In the genomic region with DNA sequence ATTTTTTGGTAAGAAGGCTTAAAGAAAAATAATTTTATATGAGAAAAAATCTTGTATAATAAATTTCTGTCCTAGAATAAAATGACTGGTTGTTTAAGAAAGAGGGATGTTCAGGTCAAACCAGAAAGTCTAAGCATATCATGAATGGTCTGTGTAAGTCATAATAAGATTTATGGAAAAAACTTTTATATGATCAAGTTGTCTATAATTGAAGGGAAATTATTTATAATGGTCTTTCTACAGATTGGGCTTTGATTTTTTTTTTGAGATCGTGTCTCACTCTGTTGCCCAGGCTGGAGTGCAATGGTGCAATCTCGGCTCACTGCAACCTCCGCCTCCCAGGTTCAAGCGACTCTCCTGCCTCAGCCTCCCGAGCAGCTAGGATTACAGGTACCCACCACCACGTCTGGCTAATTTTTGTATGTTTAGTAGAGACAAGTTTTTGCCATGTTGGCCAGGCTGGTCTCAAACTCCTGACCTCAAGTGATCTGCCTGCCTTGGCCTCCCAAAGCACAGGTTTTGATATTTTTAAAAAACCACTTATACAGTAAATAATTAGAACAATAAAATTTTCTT, we compare ENCODE assay signal across 2 cellular contexts.
A peak's percentile ranks its signal among the peaks of the same experiment; 100 is the strongest.
TF ChIP-seq lines count a peak whose summit lies in the region.

No MANE protein-coding gene starts in this region.

TF ChIP-seq in HEK293, 187 proteins besides CTCF, POLR2A, EP300 and RAD21:
- TF ChIP-seq SETDB1 (IDR thresholded peaks at IDR 0.05; ENCODE audit: insufficient read length, low read length) (peak; percentile 100), ZNF549 (tag by site-specific recombination; IDR thresholded peaks at IDR 0.05) (peak; percentile 49; the same call in 1 of the 2 replicates), ZNF626 (tag by site-specific recombination; IDR thresholded peaks at IDR 0.05) (0 out of 2 replicates have a peak, but pooled peaks have one; percentile 23), ZNF184 (tag by site-specific recombination; IDR thresholded peaks at IDR 0.05) (0 out of 2 replicates have a peak, but pooled peaks have one; percentile 17), ZNF610 (tag by site-specific recombination; IDR thresholded peaks at IDR 0.05; ENCODE audit: borderline replicate concordance) (peak; percentile 57; the same call in 1 of the 2 replicates), TRIM28 (IDR thresholded peaks at IDR 0.05; ENCODE audit: borderline replicate concordance, low read length) (peak; percentile 88)
- TF ChIP-seq, protein P1, sequence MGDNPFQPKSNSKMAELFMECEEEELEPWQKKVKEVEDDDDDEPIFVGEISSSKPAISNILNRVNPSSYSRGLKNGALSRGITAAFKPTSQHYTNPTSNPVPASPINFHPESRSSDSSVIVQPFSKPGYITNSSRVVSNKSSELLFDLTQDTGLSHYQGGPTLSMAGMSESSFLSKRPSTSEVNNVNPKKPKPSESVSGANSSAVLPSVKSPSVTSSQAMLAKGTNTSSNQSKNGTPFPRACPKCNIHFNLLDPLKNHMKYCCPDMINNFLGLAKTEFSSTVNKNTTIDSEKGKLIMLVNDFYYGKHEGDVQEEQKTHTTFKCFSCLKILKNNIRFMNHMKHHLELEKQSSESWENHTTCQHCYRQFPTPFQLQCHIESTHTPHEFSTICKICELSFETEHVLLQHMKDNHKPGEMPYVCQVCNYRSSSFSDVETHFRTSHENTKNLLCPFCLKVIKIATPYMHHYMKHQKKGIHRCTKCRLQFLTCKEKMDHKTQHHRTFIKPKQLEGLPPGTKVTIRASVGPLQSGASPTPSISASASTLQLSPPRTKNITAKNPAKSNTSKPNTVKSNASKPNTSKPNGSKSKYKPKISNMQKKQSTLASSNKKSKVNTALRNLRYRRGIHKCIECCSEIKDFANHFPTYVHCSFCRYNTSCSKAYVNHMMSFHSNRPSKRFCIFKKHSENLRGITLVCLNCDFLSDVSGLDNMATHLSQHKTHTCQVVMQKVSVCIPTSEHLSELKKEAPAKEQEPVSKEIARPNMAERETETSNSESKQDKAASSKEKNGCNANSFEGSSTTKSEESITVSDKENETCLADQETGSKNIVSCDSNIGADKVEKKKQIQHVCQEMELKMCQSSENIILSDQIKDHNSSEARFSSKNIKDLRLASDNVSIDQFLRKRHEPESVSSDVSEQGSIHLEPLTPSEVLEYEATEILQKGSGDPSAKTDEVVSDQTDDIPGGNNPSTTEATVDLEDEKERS (tag by site-specific recombination; IDR thresholded peaks at IDR 0.05), result peak; percentile 95
- TF ChIP-seq, protein P2, sequence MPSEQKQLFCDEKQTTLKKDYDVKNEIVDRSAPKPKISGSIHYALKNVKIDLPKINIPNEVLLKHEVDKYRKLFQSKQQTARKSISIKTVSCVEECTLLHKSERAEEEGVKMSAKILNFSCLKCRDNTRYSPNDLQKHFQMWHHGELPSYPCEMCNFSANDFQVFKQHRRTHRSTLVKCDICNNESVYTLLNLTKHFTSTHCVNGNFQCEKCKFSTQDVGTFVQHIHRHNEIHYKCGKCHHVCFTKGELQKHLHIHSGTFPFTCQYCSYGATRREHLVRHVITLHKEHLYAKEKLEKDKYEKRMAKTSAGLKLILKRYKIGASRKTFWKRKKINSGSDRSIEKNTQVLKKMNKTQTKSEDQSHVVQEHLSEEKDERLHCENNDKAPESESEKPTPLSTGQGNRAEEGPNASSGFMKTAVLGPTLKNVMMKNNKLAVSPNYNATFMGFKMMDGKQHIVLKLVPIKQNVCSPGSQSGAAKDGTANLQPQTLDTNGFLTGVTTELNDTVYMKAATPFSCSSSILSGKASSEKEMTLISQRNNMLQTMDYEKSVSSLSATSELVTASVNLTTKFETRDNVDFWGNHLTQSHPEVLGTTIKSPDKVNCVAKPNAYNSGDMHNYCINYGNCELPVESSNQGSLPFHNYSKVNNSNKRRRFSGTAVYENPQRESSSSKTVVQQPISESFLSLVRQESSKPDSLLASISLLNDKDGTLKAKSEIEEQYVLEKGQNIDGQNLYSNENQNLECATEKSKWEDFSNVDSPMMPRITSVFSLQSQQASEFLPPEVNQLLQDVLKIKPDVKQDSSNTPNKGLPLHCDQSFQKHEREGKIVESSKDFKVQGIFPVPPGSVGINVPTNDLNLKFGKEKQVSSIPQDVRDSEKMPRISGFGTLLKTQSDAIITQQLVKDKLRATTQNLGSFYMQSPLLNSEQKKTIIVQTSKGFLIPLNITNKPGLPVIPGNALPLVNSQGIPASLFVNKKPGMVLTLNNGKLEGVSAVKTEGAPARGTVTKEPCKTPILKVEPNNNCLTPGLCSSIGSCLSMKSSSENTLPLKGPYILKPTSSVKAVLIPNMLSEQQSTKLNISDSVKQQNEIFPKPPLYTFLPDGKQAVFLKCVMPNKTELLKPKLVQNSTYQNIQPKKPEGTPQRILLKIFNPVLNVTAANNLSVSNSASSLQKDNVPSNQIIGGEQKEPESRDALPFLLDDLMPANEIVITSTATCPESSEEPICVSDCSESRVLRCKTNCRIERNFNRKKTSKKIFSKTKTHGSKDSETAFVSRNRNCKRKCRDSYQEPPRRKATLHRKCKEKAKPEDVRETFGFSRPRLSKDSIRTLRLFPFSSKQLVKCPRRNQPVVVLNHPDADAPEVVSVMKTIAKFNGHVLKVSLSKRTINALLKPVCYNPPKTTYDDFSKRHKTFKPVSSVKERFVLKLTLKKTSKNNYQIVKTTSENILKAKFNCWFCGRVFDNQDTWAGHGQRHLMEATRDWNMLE (tag by site-specific recombination; conservative IDR thresholded peaks at IDR 0.05; ENCODE audit: low read depth), result 0 out of 2 replicates have a peak, but pooled peaks have one; percentile 41
- TF ChIP-seq, protein P3, sequence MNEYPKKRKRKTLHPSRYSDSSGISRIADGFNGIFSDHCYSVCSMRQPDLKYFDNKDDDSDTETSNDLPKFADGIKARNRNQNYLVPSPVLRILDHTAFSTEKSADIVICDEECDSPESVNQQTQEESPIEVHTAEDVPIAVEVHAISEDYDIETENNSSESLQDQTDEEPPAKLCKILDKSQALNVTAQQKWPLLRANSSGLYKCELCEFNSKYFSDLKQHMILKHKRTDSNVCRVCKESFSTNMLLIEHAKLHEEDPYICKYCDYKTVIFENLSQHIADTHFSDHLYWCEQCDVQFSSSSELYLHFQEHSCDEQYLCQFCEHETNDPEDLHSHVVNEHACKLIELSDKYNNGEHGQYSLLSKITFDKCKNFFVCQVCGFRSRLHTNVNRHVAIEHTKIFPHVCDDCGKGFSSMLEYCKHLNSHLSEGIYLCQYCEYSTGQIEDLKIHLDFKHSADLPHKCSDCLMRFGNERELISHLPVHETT (tag by site-specific recombination; IDR thresholded peaks at IDR 0.05), result peak; percentile 58; the same call in 1 of the 2 replicates

TF ChIP-seq in K562, 482 proteins besides CTCF, POLR2A, EP300 and RAD21:
- peak; percentile 74 for TF ChIP-seq ZFP36 (IDR thresholded peaks at IDR 0.05; ENCODE audit: low read depth, low read length, partially characterized antibody)
- 0 out of 2 replicates have a peak, but pooled peaks have one; percentile 15 for TF ChIP-seq ZNF507 (tag; conservative IDR thresholded peaks at IDR 0.05)
- TF ChIP-seq TRIM28 (IDR thresholded peaks at IDR 0.05), result peak; percentile 45; the same call in 1 of the 2 replicates
